Comparison of ENCODE assay signal across 1 cellular context in genomic region chr2:204982303-204982702, GRCh38.
TF ChIP-seq lines count a peak whose summit lies in the region.

No MANE protein-coding gene starts in this region.

TF ChIP-seq in K562, 482 proteins besides CTCF, POLR2A, EP300 and RAD21 (continued from another document):
- TF ChIP-seq MGA (IDR thresholded peaks at IDR 0.05) (peak; percentile 51), C11orf30 (IDR thresholded peaks at IDR 0.05; ENCODE audit: low read depth) (peak; percentile 97), POLR3G (IDR thresholded peaks at IDR 0.05; ENCODE audit: extremely low read depth, insufficient read length, insufficient replicate concordance) (no peak), MAFK (IDR thresholded peaks at IDR 0.05; ENCODE audit: low read length) (peak; percentile 95), ZNF592 (IDR thresholded peaks at IDR 0.05) (0 out of 2 replicates have a peak, but pooled peaks have one; percentile 42), ZNF316 (IDR thresholded peaks at IDR 0.05) (peak; percentile 98), ZNF639 (CRISPR knock-in tag; conservative IDR thresholded peaks at IDR 0.05 in 1 of 2, IDR thresholded peaks at IDR 0.05 in 1 of 2) (0 out of 4 replicates have a peak, but pooled peaks of 1 of the 2 experiments have one; percentile 12), DPF2 (IDR thresholded peaks at IDR 0.05) (0 out of 2 replicates have a peak, but pooled peaks have one; percentile 25), KLF16 (IDR thresholded peaks at IDR 0.05) (no peak), BACH1 (tag; IDR thresholded peaks at IDR 0.05) (peak; percentile 95), NFE2 (IDR thresholded peaks at IDR 0.05; ENCODE audit: low read depth) (peak; percentile 92), MAFG (tag; conservative IDR thresholded peaks at IDR 0.05) (peak; percentile 98), NFE2L1 (tag; IDR thresholded peaks at IDR 0.05; ENCODE audit: borderline replicate concordance, low read depth) (peak; percentile 75), MTF1 (CRISPR knock-in tag; IDR thresholded peaks at IDR 0.05; ENCODE audit: borderline replicate concordance) (no peak), IFI16 (CRISPR knock-in tag; IDR thresholded peaks at IDR 0.05) (no peak)
